ENCODE assay signal across 16 cellular contexts in the genomic region with DNA sequence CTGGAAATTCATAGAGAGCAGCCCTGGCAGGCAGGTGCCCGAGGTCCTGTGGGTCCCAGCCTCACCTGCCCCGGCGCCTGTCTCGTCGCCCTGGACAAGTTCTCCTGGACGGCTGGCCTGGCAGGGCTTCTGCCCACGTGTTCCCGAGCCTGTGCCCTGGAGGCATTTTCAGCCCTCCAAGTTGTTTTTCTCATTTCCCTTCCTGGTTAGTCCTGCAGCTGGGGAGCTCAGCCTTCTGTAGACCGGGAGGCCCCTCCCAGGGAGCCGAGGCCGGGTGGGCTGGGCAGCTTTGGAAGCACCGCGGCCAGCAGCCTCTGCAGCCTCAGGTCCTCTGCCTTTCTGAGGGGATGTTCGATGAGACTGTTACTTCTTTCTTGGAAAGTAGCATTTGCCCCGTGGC.
DNase-seq lines count a peak whose midpoint lies in the region; ATAC-seq and TF ChIP-seq lines count a peak whose summit lies in the region.
"Had no signal": no experiment of that assay in that cellular context is flagged by ENCODE, and none has a peak within 500 bp of the region (broad histone marks: within the 10 kb centered on the region; RNA-seq: fewer than 3 reads in every experiment).

No MANE protein-coding gene starts in this region.

- DNase-seq in NCI-H146 treated with DMSO at 0.1 percent for 48 hours (lab: John Stamatoyannopoulos, UW; ENCODE audit: unreplicated experiment), result peak; percentile 96
- no peak for DNase-seq in foreskin keratinocyte
- peak; percentile 70 for DNase-seq in renal cortical epithelial cell (ENCODE audit: low read depth)
- DNase-seq in dermis blood vessel endothelial cell, result no peak
- no peak for DNase-seq in amniotic stem cell (lab: John Stamatoyannopoulos, UW)
- DNase-seq in NCI-H1048 (lab: John Stamatoyannopoulos, UW), result no peak
- DNase-seq: activated CD4-positive, alpha-beta T cell treated with anti-CD3 and anti-CD28 coated beads, Interleukin-2, amount 10 ng/mL, durations not matched to agents 24 days and 14 days; activated T-cell treated with anti-CD3 and anti-CD28 coated beads, Interleukin-2, amount 50 U/mL, for 48 hours; GDM1; GOT3; midbrain; stimulated activated CD4-positive, alpha-beta T cell treated with anti-CD3 and anti-CD28 coated beads, Interleukin-1b, Interleukin-23, amount 100 ng/mL, for 48 hours; T-helper 9 cell had no signal

- ATAC-seq in foreskin keratinocyte (peak; percentile 27), HG03108 (IDR thresholded peaks at IDR 0.05; ENCODE audit: unreplicated experiment) (no peak)

- H3K27ac ChIP-seq in BLaER1 treated with 17β-estradiol and CSF1 and Interleukin-3, amounts not matched to agents 10 nM and 100 nM, result no peak overlapping the region; a peak in 1 of 22 replicates
- H3K27ac ChIP-seq in foreskin keratinocyte, result no peak overlapping the region
- H3K27ac ChIP-seq: HL-60 had no signal

- H3K27me3 ChIP-seq in BLaER1 treated with 17β-estradiol and CSF1 and Interleukin-3, amounts not matched to agents 10 nM and 100 nM, result no peaks in the 10 kb centered on the region
- H3K27me3 ChIP-seq in foreskin keratinocyte, result no peaks in the 10 kb centered on the region

- no peaks in the 10 kb centered on the region for H3K9me3 ChIP-seq in BLaER1 treated with 17β-estradiol and CSF1 and Interleukin-3, amounts not matched to agents 10 nM and 100 nM (replicated peaks in 1 of 11)

- H3K4me1 ChIP-seq in BLaER1 treated with 17β-estradiol and CSF1 and Interleukin-3, amounts not matched to agents 10 nM and 100 nM, result peaks cover 0 to 25% (median 19%) of the 10 kb centered on the region in 10 experiments; a peak in 15 of 20 replicates
- no peaks in the 10 kb centered on the region for H3K4me1 ChIP-seq in foreskin keratinocyte

- H4K20me1 ChIP-seq in BLaER1 treated with 17β-estradiol and CSF1 and Interleukin-3, amounts not matched to agents 10 nM and 100 nM, result no peaks in the 10 kb centered on the region

- no peaks in the 10 kb centered on the region for H3K36me3 ChIP-seq in BLaER1 treated with 17β-estradiol and CSF1 and Interleukin-3, amounts not matched to agents 10 nM and 100 nM

- H3K4me2 ChIP-seq in BLaER1 treated with 17β-estradiol and CSF1 and Interleukin-3, amounts not matched to agents 10 nM and 100 nM, result peak overlapping the region in 7 of 11 experiments; percentile 26 to 62 (median 60); a peak in 13 of 22 replicates

- H3K9ac ChIP-seq in BLaER1 treated with 17β-estradiol and CSF1 and Interleukin-3, amounts not matched to agents 10 nM and 100 nM, result no peak overlapping the region

- no peak overlapping the region for H3K4me3 ChIP-seq in BLaER1 treated with 17β-estradiol and CSF1 and Interleukin-3, amounts not matched to agents 10 nM and 100 nM

- no peak for TF ChIP-seq CTCF in foreskin keratinocyte (conservative IDR thresholded peaks at IDR 0.05)

Comparison
In these comparisons a context has a peak if more than half of its experiments do, and no peak if none do; other contexts are left out.
1. DNase-seq: peak in NCI-H146 treated with DMSO at 0.1 percent for 48 hours (single experiment) and renal cortical epithelial cell (single experiment); none in foreskin keratinocyte (0 of 2), dermis blood vessel endothelial cell (single experiment), amniotic stem cell (single experiment) and NCI-H1048 (single experiment).